Comparison of ENCODE assay signal across 1 cellular context in the genomic region with DNA sequence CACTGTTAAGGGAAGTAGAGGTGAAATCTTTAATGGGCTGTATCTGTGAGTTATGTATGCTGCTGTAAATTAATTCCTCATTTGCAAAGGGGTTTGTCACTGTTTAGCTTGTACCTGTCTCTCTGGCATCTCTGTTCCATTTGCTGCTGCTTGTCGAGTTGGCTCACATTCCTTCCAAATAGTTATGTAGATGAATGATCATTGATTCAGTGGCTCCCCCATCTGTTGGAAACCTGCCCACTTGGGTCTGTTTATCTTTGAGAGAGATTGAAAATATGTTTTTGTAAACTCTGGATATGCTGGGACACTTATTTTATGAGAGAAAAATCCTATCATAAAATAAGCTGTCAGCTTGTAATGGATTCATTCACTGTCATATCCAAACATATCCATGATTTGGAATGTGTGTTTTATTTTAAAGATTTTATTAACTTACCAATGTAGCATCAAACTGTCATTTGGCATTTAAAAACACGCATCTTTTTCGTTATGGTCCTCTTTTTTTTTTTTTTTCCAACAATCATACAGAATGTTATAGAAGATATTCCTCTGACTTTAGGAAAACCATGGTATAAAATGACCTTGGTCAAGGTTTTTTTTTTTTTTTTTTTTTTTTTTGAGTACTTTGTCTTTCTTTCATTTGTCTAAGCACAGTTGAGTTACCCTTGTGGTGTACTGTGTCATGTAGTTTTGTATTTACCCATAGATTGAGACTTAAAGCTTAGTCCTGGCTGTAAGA.
A peak's percentile ranks its signal among the peaks of the same experiment; 100 is the strongest.
TF ChIP-seq lines count a peak whose summit lies in the region.

No MANE protein-coding gene starts in this region.

TF ChIP-seq in HepG2, 621 proteins besides CTCF, POLR2A, EP300 and RAD21:
- TF ChIP-seq KDM2A (CRISPR knock-in tag; IDR thresholded peaks at IDR 0.05; ENCODE audit: borderline replicate concordance, low read depth) (no peak), STAG1 (CRISPR knock-in tag; IDR thresholded peaks at IDR 0.05) (0 out of 2 replicates have a peak, but pooled peaks have one; percentile 3)
TF ChIP-seq in HepG2: peak in this region for 1.
